ENCODE assay signal across 19 cellular contexts in genomic region chrX:34382416-34382815, GRCh38.
DNase-seq lines count a peak whose midpoint lies in the region; ATAC-seq, FAIRE-seq and TF ChIP-seq lines count a peak whose summit lies in the region.
"Had no signal": no experiment of that assay in that cellular context is flagged by ENCODE, and none has a peak within 500 bp of the region (broad histone marks: within the 10 kb centered on the region; RNA-seq: fewer than 3 reads in every experiment).

No MANE protein-coding gene starts in this region.

- H3K27me3 ChIP-seq in PC-3 (ENCODE audit: low read length) (no peaks in the 10 kb centered on the region), endothelial cell of umbilical vein (ENCODE audit: control insufficient read depth in 2 of 2, insufficient read depth in 2 of 2, low read length in 2 of 2) (no peaks in the 10 kb centered on the region), osteoblast (ENCODE audit: insufficient read depth, low read length) (no peaks in the 10 kb centered on the region), stomach (no peaks in the 10 kb centered on the region)
- H3K27me3 ChIP-seq: sigmoid colon had no signal

- 56 to 82% (median 71%) methylated on average over 2 of the region's 2 CpGs for WGBS in stomach, 5 donors

- H2AFZ ChIP-seq in PC-3 (ENCODE audit: low read length) (no peak overlapping the region), endothelial cell of umbilical vein (ENCODE audit: low read depth, low read length) (no peak overlapping the region), osteoblast (ENCODE audit: low read length) (no peak overlapping the region)

- POLR2A ChIA-PET in PC-3 (lab: Charles Lee; ENCODE audit: unreplicated experiment) = no interaction called here
- POLR2A ChIA-PET in endothelial cell of umbilical vein (lab: Charles Lee) = no interaction called here

- no peak overlapping the region for H3K9ac ChIP-seq in PC-3 (ENCODE audit: low read length)
- no peak overlapping the region for H3K9ac ChIP-seq in endothelial cell of umbilical vein (replicated peaks; ENCODE audit: extremely low read depth, insufficient read depth, low read length)

- no peaks in the 10 kb centered on the region for H3F3A ChIP-seq in PC-3 (ENCODE audit: low read length, unreplicated experiment)

- no peaks in the 10 kb centered on the region; the same call in 1 of the 2 replicates for H3K4me1 ChIP-seq in PC-3 (ENCODE audit: insufficient read depth, low read length)
- no peaks in the 10 kb centered on the region for H3K4me1 ChIP-seq in endothelial cell of umbilical vein (ENCODE audit: control insufficient read depth, extremely low read depth, insufficient read depth, low read length)
- peaks cover 8% of the 10 kb centered on the region for H3K4me1 ChIP-seq in osteoblast (ENCODE audit: insufficient read depth, low read length)
- H3K4me1 ChIP-seq in stomach = no peaks in the 10 kb centered on the region
- H3K4me1 ChIP-seq: sigmoid colon had no signal

- H3K27ac ChIP-seq in PC-3 (ENCODE audit: low read length) (no peak overlapping the region), endothelial cell of umbilical vein (ENCODE audit: insufficient read depth, low read depth, low read length) (peak overlapping the region; percentile 24), osteoblast (ENCODE audit: low read depth, low read length) (peak overlapping the region; percentile 52), stomach (no peak overlapping the region)
- H3K27ac ChIP-seq: sigmoid colon had no signal

- TF ChIP-seq POLR2A in endothelial cell of umbilical vein (IDR thresholded peaks at IDR 0.05; ENCODE audit: low read depth, low read length) = no peak
- TF ChIP-seq POLR2A in stomach (IDR thresholded peaks at IDR 0.05) = no peak

- H3K79me2 ChIP-seq in PC-3 (ENCODE audit: low read length) = no peaks in the 10 kb centered on the region
- H3K79me2 ChIP-seq in endothelial cell of umbilical vein (ENCODE audit: control insufficient read depth, insufficient read depth, low read length) = no peaks in the 10 kb centered on the region
- H3K79me2 ChIP-seq in osteoblast (ENCODE audit: insufficient read depth, low read length) = no peaks in the 10 kb centered on the region

- H4K20me1 ChIP-seq in PC-3 (ENCODE audit: low read length) (no peaks in the 10 kb centered on the region), endothelial cell of umbilical vein (replicated peaks; ENCODE audit: control insufficient read depth, extremely low read depth, insufficient read depth, low read length) (no peaks in the 10 kb centered on the region), osteoblast (ENCODE audit: insufficient read depth, low read length) (no peaks in the 10 kb centered on the region)

- H3K9me3 ChIP-seq in PC-3 (ENCODE audit: low read length) = no peaks in the 10 kb centered on the region
- no peaks in the 10 kb centered on the region for H3K9me3 ChIP-seq in endothelial cell of umbilical vein (replicated peaks; ENCODE audit: control insufficient read depth, insufficient read depth, low read length)
- H3K9me3 ChIP-seq in osteoblast (ENCODE audit: low read depth, low read length) = no peaks in the 10 kb centered on the region
- H3K9me3 ChIP-seq in stomach = no peaks in the 10 kb centered on the region
- H3K9me3 ChIP-seq: sigmoid colon had no signal

- H3K4me3 ChIP-seq in PC-3 (ENCODE audit: low read length) (no peak overlapping the region), endothelial cell of umbilical vein (replicated peaks in 1 of 3; ENCODE audit: insufficient read depth in 1 of 3, low read depth in 1 of 3, low read length in 3 of 3) (no peak overlapping the region), osteoblast (ENCODE audit: insufficient read depth, low read length) (no peak overlapping the region), stomach (no peak overlapping the region)
- H3K4me3 ChIP-seq: sigmoid colon had no signal

- H3K36me3 ChIP-seq in PC-3 (ENCODE audit: low read depth, low read length) (no peaks in the 10 kb centered on the region), endothelial cell of umbilical vein (ENCODE audit: control insufficient read depth in 2 of 2, extremely low read depth in 1 of 2, insufficient read depth in 2 of 2, low read length in 2 of 2) (no peaks in the 10 kb centered on the region), osteoblast (ENCODE audit: insufficient read depth, low read length) (no peaks in the 10 kb centered on the region), stomach (no peaks in the 10 kb centered on the region)
- H3K36me3 ChIP-seq: sigmoid colon had no signal

- ATAC-seq in PC-3 (no peak), sciatic nerve (no peak), GM21367 (IDR thresholded peaks at IDR 0.05; ENCODE audit: unreplicated experiment) (no peak)

- dilution Hi-C loops in endothelial cell of umbilical vein (cut with MboI; ENCODE audit: extremely low pct_ligation_motif_present, low sequenced_read_pairs) = no loop called here

- no peak for TF ChIP-seq CTCF in PC-3 (conservative IDR thresholded peaks at IDR 0.05; ENCODE audit: low read depth, low read length)
- TF ChIP-seq CTCF in endothelial cell of umbilical vein (IDR thresholded peaks at IDR 0.05; ENCODE audit: extremely low read depth in 1 of 2, insufficient read depth in 1 of 2, low read depth in 1 of 2, low read length in 2 of 2) = no peak
- TF ChIP-seq CTCF in osteoblast (IDR thresholded peaks at IDR 0.05; ENCODE audit: extremely low read depth, low read depth, low read length) = no peak
- no peak for TF ChIP-seq CTCF in stomach (IDR thresholded peaks at IDR 0.05)

- H3K4me2 ChIP-seq in PC-3 (ENCODE audit: low read length) (no peak overlapping the region), endothelial cell of umbilical vein (ENCODE audit: insufficient read depth, low read length) (no peak overlapping the region), osteoblast (ENCODE audit: insufficient read depth, low read length) (no peak overlapping the region)

- no peak for TF ChIP-seq EP300 in stomach (IDR thresholded peaks at IDR 0.05)

- DNase-seq in COLO829 (ENCODE audit: low spot score) = peak; percentile 64
- DNase-seq in PC-3 = peak; percentile 31
- DNase-seq in endothelial cell of umbilical vein (ENCODE audit: low read depth, low spot score) = peak; percentile 72
- peak; percentile 66 for DNase-seq in osteoblast (ENCODE audit: insufficient read length, low spot score, missing footprints)
- DNase-seq in stimulated activated naive CD4-positive, alpha-beta T cell treated with Interleukin-2 at 50 U/mL for 16 hours (lab: John Stamatoyannopoulos, UW) = no peak
- DNase-seq in sciatic nerve (ENCODE audit: low spot score) = no peak
- no peak for DNase-seq in stomach
- DNase-seq: activated CD4-positive, alpha-beta T cell treated with anti-CD3 and anti-CD28 coated beads, Interleukin-2, amount 10 ng/mL, durations not matched to agents 7 days and 5 days; activated CD8-positive, alpha-beta memory T cell treated with anti-CD3 and anti-CD28 coated beads, Interleukin-2, amount 50 U/mL, for 48 hours; activated gamma-delta T cell; cortex of kidney; GDM1; islet precursor cell; Karpas-422; NCI-H146; NCI-H2227 treated with DMSO at 0.1 percent for 48 hours; sigmoid colon had no signal

- CTCF ChIA-PET in PC-3 (lab: Charles Lee) = no interaction called here
- CTCF ChIA-PET in endothelial cell of umbilical vein (lab: Charles Lee) = no interaction called here

- peak; percentile 26 for FAIRE-seq in endothelial cell of umbilical vein (lab: Jason Lieb, UNC)
- FAIRE-seq: GM12891 had no signal

- H3K9me1 ChIP-seq in endothelial cell of umbilical vein (replicated peaks; ENCODE audit: control insufficient read depth, extremely low read depth, insufficient read depth, low read length) = no peaks in the 10 kb centered on the region

- no peaks in the 10 kb centered on the region for H3K9me2 ChIP-seq in PC-3 (replicated peaks; ENCODE audit: low read length)

- BruUV-seq in PC-3 (replicated peaks; lab: Mats Ljungman, UMichigan) (no TSS peak), endothelial cell of umbilical vein (replicated peaks; lab: Mats Ljungman, UMichigan) (no TSS peak)

- intact Hi-C loops in PC-3 (cut with micrococcal nuclease) = no loop called here
- intact Hi-C loops in endothelial cell of umbilical vein (cut with micrococcal nuclease) = no loop called here
- intact Hi-C loops in sciatic nerve (cut with DNase I) = no loop called here
- intact Hi-C loops in stomach (cut with DNase I; ENCODE audit: low total_unique reads) = no loop called here

TF ChIP-seq in endothelial cell of umbilical vein, 7 proteins besides CTCF, POLR2A, EP300 and RAD21:
- TF ChIP-seq JUN (IDR thresholded peaks at IDR 0.05; ENCODE audit: borderline replicate concordance, insufficient read depth, insufficient read length, low read depth) (peak; percentile 16), FOS (IDR thresholded peaks at IDR 0.05; ENCODE audit: borderline replicate concordance, insufficient read depth, low read length) (peak; percentile 36), MAX (IDR thresholded peaks at IDR 0.05; ENCODE audit: insufficient read depth, insufficient read length) (no peak), EZH2 (IDR thresholded peaks at IDR 0.05; ENCODE audit: borderline replicate concordance, low read depth, low read length, severe bottlenecking) (no peak), MYC (IDR thresholded peaks at IDR 0.05; ENCODE audit: low read depth, low read length) (no peak), GATA2 (IDR thresholded peaks at IDR 0.05; ENCODE audit: insufficient read depth, insufficient read length, low read depth, low read length) (peak; percentile 55)

Comparison
In these comparisons a context has a peak if more than half of its experiments do, and no peak if none do; other contexts are left out.
1. DNase-seq: peak in COLO829 (single experiment), PC-3 (single experiment), endothelial cell of umbilical vein (single experiment) and osteoblast (single experiment); none in stimulated activated naive CD4-positive, alpha-beta T cell treated with Interleukin-2 at 50 U/mL for 16 hours (single experiment), sciatic nerve (single experiment) and stomach (single experiment).
2. H3K27ac ChIP-seq: peak in endothelial cell of umbilical vein (single experiment) and osteoblast (single experiment); none in PC-3 (single experiment) and stomach (0 of 5).